ENCODE assay signal across 1 cellular context in the genomic region with DNA sequence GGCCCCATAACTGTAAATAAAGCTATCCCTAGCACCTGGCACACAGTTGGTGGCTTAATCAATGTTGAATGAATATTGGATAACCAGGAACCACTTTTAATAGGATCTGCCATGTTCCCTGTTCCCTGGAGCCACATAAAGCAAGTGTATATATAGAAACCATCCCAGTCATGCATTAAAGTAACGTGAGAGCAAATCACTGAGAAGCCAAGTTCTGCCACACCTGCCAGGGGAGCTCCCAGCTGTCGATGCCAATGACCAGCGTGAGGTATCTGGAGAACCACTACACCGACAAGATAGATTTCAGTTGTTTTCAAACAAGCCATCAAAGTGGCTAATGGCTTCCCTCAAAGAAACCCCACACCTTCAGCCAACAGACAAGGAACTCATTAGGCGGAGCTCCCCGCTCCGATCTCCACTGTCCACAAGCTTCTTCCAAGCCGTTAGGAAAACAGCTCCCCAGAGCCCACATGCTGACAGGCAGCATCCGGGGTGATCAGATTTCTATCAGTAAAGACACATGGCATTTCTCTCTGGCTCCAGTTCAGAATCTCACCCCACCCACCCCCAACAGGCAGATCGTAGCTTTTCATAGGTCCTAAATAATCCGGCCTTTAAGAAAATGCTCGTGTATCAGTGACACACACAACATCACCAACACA.
TF ChIP-seq lines count a peak whose summit lies in the region.

No MANE protein-coding gene starts in this region.

TF ChIP-seq in H1, 55 proteins besides CTCF, POLR2A, EP300 and RAD21 (continued from another document):
- TF ChIP-seq, protein P1, sequence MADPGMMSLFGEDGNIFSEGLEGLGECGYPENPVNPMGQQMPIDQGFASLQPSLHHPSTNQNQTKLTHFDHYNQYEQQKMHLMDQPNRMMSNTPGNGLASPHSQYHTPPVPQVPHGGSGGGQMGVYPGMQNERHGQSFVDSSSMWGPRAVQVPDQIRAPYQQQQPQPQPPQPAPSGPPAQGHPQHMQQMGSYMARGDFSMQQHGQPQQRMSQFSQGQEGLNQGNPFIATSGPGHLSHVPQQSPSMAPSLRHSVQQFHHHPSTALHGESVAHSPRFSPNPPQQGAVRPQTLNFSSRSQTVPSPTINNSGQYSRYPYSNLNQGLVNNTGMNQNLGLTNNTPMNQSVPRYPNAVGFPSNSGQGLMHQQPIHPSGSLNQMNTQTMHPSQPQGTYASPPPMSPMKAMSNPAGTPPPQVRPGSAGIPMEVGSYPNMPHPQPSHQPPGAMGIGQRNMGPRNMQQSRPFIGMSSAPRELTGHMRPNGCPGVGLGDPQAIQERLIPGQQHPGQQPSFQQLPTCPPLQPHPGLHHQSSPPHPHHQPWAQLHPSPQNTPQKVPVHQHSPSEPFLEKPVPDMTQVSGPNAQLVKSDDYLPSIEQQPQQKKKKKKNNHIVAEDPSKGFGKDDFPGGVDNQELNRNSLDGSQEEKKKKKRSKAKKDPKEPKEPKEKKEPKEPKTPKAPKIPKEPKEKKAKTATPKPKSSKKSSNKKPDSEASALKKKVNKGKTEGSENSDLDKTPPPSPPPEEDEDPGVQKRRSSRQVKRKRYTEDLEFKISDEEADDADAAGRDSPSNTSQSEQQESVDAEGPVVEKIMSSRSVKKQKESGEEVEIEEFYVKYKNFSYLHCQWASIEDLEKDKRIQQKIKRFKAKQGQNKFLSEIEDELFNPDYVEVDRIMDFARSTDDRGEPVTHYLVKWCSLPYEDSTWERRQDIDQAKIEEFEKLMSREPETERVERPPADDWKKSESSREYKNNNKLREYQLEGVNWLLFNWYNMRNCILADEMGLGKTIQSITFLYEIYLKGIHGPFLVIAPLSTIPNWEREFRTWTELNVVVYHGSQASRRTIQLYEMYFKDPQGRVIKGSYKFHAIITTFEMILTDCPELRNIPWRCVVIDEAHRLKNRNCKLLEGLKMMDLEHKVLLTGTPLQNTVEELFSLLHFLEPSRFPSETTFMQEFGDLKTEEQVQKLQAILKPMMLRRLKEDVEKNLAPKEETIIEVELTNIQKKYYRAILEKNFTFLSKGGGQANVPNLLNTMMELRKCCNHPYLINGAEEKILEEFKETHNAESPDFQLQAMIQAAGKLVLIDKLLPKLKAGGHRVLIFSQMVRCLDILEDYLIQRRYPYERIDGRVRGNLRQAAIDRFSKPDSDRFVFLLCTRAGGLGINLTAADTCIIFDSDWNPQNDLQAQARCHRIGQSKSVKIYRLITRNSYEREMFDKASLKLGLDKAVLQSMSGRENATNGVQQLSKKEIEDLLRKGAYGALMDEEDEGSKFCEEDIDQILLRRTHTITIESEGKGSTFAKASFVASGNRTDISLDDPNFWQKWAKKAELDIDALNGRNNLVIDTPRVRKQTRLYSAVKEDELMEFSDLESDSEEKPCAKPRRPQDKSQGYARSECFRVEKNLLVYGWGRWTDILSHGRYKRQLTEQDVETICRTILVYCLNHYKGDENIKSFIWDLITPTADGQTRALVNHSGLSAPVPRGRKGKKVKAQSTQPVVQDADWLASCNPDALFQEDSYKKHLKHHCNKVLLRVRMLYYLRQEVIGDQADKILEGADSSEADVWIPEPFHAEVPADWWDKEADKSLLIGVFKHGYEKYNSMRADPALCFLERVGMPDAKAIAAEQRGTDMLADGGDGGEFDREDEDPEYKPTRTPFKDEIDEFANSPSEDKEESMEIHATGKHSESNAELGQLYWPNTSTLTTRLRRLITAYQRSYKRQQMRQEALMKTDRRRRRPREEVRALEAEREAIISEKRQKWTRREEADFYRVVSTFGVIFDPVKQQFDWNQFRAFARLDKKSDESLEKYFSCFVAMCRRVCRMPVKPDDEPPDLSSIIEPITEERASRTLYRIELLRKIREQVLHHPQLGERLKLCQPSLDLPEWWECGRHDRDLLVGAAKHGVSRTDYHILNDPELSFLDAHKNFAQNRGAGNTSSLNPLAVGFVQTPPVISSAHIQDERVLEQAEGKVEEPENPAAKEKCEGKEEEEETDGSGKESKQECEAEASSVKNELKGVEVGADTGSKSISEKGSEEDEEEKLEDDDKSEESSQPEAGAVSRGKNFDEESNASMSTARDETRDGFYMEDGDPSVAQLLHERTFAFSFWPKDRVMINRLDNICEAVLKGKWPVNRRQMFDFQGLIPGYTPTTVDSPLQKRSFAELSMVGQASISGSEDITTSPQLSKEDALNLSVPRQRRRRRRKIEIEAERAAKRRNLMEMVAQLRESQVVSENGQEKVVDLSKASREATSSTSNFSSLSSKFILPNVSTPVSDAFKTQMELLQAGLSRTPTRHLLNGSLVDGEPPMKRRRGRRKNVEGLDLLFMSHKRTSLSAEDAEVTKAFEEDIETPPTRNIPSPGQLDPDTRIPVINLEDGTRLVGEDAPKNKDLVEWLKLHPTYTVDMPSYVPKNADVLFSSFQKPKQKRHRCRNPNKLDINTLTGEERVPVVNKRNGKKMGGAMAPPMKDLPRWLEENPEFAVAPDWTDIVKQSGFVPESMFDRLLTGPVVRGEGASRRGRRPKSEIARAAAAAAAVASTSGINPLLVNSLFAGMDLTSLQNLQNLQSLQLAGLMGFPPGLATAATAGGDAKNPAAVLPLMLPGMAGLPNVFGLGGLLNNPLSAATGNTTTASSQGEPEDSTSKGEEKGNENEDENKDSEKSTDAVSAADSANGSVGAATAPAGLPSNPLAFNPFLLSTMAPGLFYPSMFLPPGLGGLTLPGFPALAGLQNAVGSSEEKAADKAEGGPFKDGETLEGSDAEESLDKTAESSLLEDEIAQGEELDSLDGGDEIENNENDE (IDR thresholded peaks at IDR 0.05; ENCODE audit: insufficient replicate concordance, low read length): no peak
- TF ChIP-seq EGR1 (IDR thresholded peaks at IDR 0.05; ENCODE audit: borderline replicate concordance, low read depth, low read length) (no peak), SRF (IDR thresholded peaks at IDR 0.05; ENCODE audit: low read depth, low read length) (no peak), SP4 (IDR thresholded peaks at IDR 0.05; ENCODE audit: low read length) (no peak), GABPA (IDR thresholded peaks at IDR 0.05; ENCODE audit: borderline replicate concordance, insufficient read depth, low read length) (no peak), SUZ12 (IDR thresholded peaks at IDR 0.05; ENCODE audit: low read length) (no peak), BRCA1 (IDR thresholded peaks at IDR 0.05; ENCODE audit: low read depth, low read length) (no peak), CREB1 (IDR thresholded peaks at IDR 0.05) (no peak), SIX5 (IDR thresholded peaks at IDR 0.05; ENCODE audit: low read depth, low read length) (no peak), ZNF274 (IDR thresholded peaks at IDR 0.05; ENCODE audit: borderline replicate concordance, extremely low read depth, low read length) (no peak), ASH2L (IDR thresholded peaks at IDR 0.05; ENCODE audit: low read length) (no peak), SIN3A (conservative IDR thresholded peaks at IDR 0.05 in 1 of 2, IDR thresholded peaks at IDR 0.05 in 1 of 2; ENCODE audit: low read depth in 1 of 2, low read length in 2 of 2) (no peak), TBP (IDR thresholded peaks at IDR 0.05; ENCODE audit: low read depth, low read length) (no peak), SP2 (IDR thresholded peaks at IDR 0.05; ENCODE audit: low read length) (no peak)
